In the genomic region with DNA sequence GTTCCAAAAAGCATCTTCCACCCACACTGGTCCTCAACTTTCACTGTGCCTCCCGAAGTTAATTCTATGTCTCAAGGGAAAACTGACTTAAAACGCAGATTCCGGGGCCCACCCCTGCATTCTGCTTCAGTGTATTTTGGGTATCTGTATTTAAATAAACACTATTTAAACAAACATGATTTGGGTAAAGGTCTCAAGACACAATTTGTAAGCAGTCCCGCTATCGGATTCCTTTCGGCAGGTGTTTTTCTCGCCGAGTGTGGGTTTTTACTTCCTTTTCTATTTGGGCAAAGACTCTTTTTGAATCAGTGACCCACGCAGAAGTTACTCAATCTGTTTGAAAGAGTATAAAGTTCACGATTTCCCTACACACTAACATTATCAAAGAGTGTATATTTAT, we compare ENCODE assay signal across 7 cellular contexts. TPM values are rescaled to one million over a fixed set of nuclear protein-coding genes. Genes with fewer than 3 reads are reported as not detected.
DNase-seq lines count a peak whose midpoint lies in the region; ATAC-seq and TF ChIP-seq lines count a peak whose summit lies in the region.

No MANE protein-coding gene starts in this region.

- no peaks in the 10 kb centered on the region for H3K9me3 Mint-ChIP-seq in T-cell

- no peak for TF ChIP-seq CTCF in spleen (IDR thresholded peaks at IDR 0.05 in 8 of 11, conservative IDR thresholded peaks at IDR 0.05 in 3 of 11)

- POLR2A ChIA-PET in T-cell (lab: Charles Lee), result interaction anchor here (0.5 to 1.1 kb wide), 5 partner anchors 20 to 518 kb away, joined by 3 to 6 read pairs (median 4); no protein-coding TSS in a partner anchor

- peaks cover 12 to 71% (median 44%) of the 10 kb centered on the region in 6 donors for H3K4me1 ChIP-seq in spleen

- H3K27ac ChIP-seq in spleen, result peak overlapping the region in 6 of 8 donors; percentile 6 to 94 (median 92)

- no peaks in the 10 kb centered on the region for H3K9me3 ChIP-seq in spleen

- peaks cover 15% of the 10 kb centered on the region for H3K36me3 Mint-ChIP-seq in T-cell

- ATAC-seq in T-cell (replicated peaks in 1 of 4) (no peak), HG02571 (IDR thresholded peaks at IDR 0.05; ENCODE audit: unreplicated experiment) (no peak)

- H3K27me3 ChIP-seq in H7 (ENCODE audit: control insufficient read depth, insufficient read depth, low read length) (no peaks in the 10 kb centered on the region), spleen (replicated peaks in 1 of 7) (no peaks in the 10 kb centered on the region)

- H3K36me3 ChIP-seq in H7 (replicated peaks; ENCODE audit: control insufficient read depth, insufficient read depth, low read length) (no peaks in the 10 kb centered on the region; the same call in none of the 2 replicates), spleen (peaks cover 0 to 16% (median 0%) of the 10 kb centered on the region in 6 donors)

- H3K4me1 Mint-ChIP-seq in T-cell, result peaks cover 37 to 58% (median 52%) of the 10 kb centered on the region in 3 donors

- H3K4me3 Mint-ChIP-seq in T-cell, result peak overlapping the region; percentile 88 to 96 (median 91)

- no peaks in the 10 kb centered on the region for H3K27me3 Mint-ChIP-seq in T-cell

- peak overlapping the region; percentile 83 to 94 for H3K27ac Mint-ChIP-seq in T-cell

- intact Hi-C loops in spleen (cut with DNase I; ENCODE audit: low total_unique reads), result no loop called here

- DNase-seq in H7, result no peak
- no peak for DNase-seq in T-cell
- peak; percentile 64 for DNase-seq in germinal center (ENCODE audit: low spot score)
- DNase-seq in spleen, result no peak
- no peak for DNase-seq in SHP77 treated with DMSO at 0.1 percent for 48 hours (lab: John Stamatoyannopoulos, UW)
- no peak for DNase-seq in COLO829 (ENCODE audit: low spot score)

- WGBS in spleen, 5 donors, result 19 to 28% (median 21%) methylated on average over 10 of the region's 10 CpGs

- CTCF ChIA-PET in T-cell (lab: Charles Lee), result interaction anchor here (0.5 to 3.0 kb wide), 9 partner anchors 9 to 235 kb away, joined by 3 to 14 read pairs (median 4); partner anchors contain the start of gene ZNF783 (in 1 of the 2)

- H3K4me3 ChIP-seq in H7 (ENCODE audit: insufficient read depth, low read depth, low read length) (peak overlapping the region; percentile 91), spleen (peak overlapping the region; percentile 80 to 94 (median 88))

- no peak for TF ChIP-seq POLR2A in spleen (IDR thresholded peaks at IDR 0.05)

RNA-seq across cellular contexts. Expression of gene PDIA4, which starts 1.2 kb away (rescaled TPM):
- total RNA-seq in H7 (2014; rRNA removed; shearing (Covaris generic)), result 286 and 335 TPM in 2 replicates
- total RNA-seq in T-cell (10 to 100 TPM; 40.3 to 75.3 (median 68.4) TPM), spleen (100 to 1,000 TPM in 3 of 7 donors, 10 to 100 TPM in 4; 81.1 to 160 (median 90.0) TPM)
- polyA plus RNA-seq in spleen, result 10 to 100 TPM; 21.6 to 33.2 (median 33.2) TPM
